In the genomic region with DNA sequence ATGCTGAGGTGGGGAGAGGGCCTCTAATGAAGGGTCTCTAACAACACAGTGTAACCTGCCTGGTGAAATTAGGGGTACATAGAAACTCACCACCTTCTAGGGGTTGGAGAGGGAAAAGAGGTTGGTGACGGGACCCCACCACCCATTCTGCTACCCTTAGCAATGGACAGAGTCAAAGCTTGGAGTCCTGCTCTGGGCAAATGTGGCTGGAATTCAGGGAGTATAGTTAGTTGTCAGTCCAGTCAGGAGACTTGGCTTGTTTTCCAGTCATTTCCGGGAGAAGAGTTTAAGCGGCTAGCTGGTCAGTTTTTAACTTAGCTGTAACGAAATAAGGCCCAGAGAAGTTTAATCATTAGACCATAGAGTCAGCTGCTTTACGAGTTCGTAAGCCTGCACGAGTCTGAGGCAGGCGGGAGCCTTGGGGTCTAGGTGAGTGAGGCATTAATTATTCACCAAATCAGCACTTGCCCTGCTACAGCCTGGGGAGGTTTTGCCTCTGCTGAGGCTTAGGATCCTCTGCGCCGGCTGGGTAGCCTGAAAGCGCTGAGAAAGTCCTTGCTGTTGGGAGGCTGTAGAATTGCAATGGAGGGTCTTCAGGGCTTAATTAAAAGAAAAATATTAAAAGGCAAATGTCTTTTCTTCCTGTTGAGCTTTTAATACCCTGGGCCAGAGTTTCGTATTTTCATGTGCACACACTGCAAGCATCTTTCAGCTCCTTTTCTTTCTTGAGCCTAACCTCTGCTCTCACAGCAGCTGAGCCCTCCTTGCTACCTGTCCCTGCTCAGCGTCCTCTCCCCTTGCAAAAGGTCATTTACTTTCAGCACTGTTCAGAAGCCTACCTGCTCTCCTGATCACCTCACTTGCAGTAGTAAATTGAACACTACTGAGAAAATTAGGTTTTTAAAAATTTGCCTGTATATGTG, we compare ENCODE assay signal across 8 cellular contexts. TPM values are rescaled to one million over a fixed set of nuclear protein-coding genes. Genes with fewer than 3 reads are reported as not detected.
DNase-seq lines count a peak whose midpoint lies in the region; ATAC-seq and TF ChIP-seq lines count a peak whose summit lies in the region.

No MANE protein-coding gene starts in this region.

- H3K9me3 ChIP-seq in upper lobe of left lung (no peaks in the 10 kb centered on the region), aorta (ENCODE audit: control insufficient read depth, low read length) (no peaks in the 10 kb centered on the region)

- TF ChIP-seq CTCF in upper lobe of left lung (IDR thresholded peaks at IDR 0.05): no peak

- no peak for TF ChIP-seq POLR2A in upper lobe of left lung (IDR thresholded peaks at IDR 0.05)

- H3K36me3 ChIP-seq in upper lobe of left lung (no peaks in the 10 kb centered on the region), aorta (ENCODE audit: control insufficient read depth in 1 of 2, insufficient read depth in 2 of 2, low read length in 1 of 2) (no peaks in the 10 kb centered on the region)

- H3K27ac ChIP-seq in upper lobe of left lung (peak overlapping the region in 3 of 4 donors; percentile 26 to 66 (median 31)), aorta (ENCODE audit: low read depth in 1 of 2, low read length in 2 of 2) (peak overlapping the region in 1 of 2 donors; percentile 23)

- peak overlapping the region; percentile 29 to 89 for H3K4me3 Mint-ChIP-seq in activated T-cell treated with anti-CD3 and anti-CD28 coated beads, Interleukin-2, amount 50 U/mL, for 72 hours
- H3K4me3 Mint-ChIP-seq in activated T-helper 17 cell treated with anti-CD3 and anti-CD28 coated beads, Interleukin-2, amount 50 U/mL, for 72 hours: peak overlapping the region; percentile 54

- H3K4me3 ChIP-seq in upper lobe of left lung (no peak overlapping the region), aorta (ENCODE audit: low read length in 2 of 2) (no peak overlapping the region)

- WGBS in upper lobe of left lung, 2 donors: 46 to 47% methylated on average over 9 to 13 of the region's 13 CpGs
- 41 to 43% methylated on average over 13 of the region's 13 CpGs for WGBS in aorta, 2 donors

- peaks cover 2 to 4% of the 10 kb centered on the region in 2 donors for H3K36me3 Mint-ChIP-seq in activated T-cell treated with anti-CD3 and anti-CD28 coated beads, Interleukin-2, amount 50 U/mL, for 72 hours (ENCODE audit: insufficient read depth in 2 of 2)
- H3K36me3 Mint-ChIP-seq in activated T-helper 17 cell treated with anti-CD3 and anti-CD28 coated beads, Interleukin-2, amount 50 U/mL, for 72 hours (ENCODE audit: low read depth): no peaks in the 10 kb centered on the region

- peaks cover 76% of the 10 kb centered on the region for H3K27me3 Mint-ChIP-seq in activated T-cell treated with anti-CD3 and anti-CD28 coated beads, Interleukin-2, amount 50 U/mL, for 72 hours (ENCODE audit: low read depth)
- H3K27me3 Mint-ChIP-seq in activated T-helper 17 cell treated with anti-CD3 and anti-CD28 coated beads, Interleukin-2, amount 50 U/mL, for 72 hours: peaks cover 53% of the 10 kb centered on the region

- no peak for TF ChIP-seq EP300 in upper lobe of left lung (IDR thresholded peaks at IDR 0.05)

- peaks cover 2% of the 10 kb centered on the region in 2 donors for H3K9me3 Mint-ChIP-seq in activated T-cell treated with anti-CD3 and anti-CD28 coated beads, Interleukin-2, amount 50 U/mL, for 72 hours
- no peaks in the 10 kb centered on the region for H3K9me3 Mint-ChIP-seq in activated T-helper 17 cell treated with anti-CD3 and anti-CD28 coated beads, Interleukin-2, amount 50 U/mL, for 72 hours

- H3K27me3 ChIP-seq in upper lobe of left lung: peaks cover 2 to 14% (median 8%) of the 10 kb centered on the region in 4 donors
- no peaks in the 10 kb centered on the region for H3K27me3 ChIP-seq in aorta (ENCODE audit: control insufficient read depth in 1 of 2, insufficient read depth in 2 of 2, low read length in 1 of 2)

- intact Hi-C loops in aorta (cut with DNase I): loop anchor here in 1 of 2 donors (5.0 kb wide), 3 partner anchors 47 to 112 kb away; a partner anchor contains a TSS

- no peak for DNase-seq in activated T-cell treated with anti-CD3 and anti-CD28 coated beads, Interleukin-2, amount 50 U/mL, for 72 hours
- no peak for DNase-seq in activated T-cell treated with anti-CD3 and anti-CD28 coated beads, Interleukin-2, amount 50 U/mL, for 1 hour
- DNase-seq in kidney glomerular epithelial cell (lab: John Stamatoyannopoulos, UW) (peak; percentile 99), upper lobe of left lung (no peak), cortex of kidney (lab: John Stamatoyannopoulos, UW) (no peak), OCI-M1 (lab: John Stamatoyannopoulos, UW) (no peak), aorta (no peak)

- peaks cover 19 to 36% (median 22%) of the 10 kb centered on the region in 4 donors for H3K4me1 ChIP-seq in upper lobe of left lung
- no peaks in the 10 kb centered on the region for H3K4me1 ChIP-seq in aorta (ENCODE audit: control insufficient read depth in 1 of 2, insufficient read depth in 2 of 2, low read length in 2 of 2)

- H3K27ac Mint-ChIP-seq in activated T-cell treated with anti-CD3 and anti-CD28 coated beads, Interleukin-2, amount 50 U/mL, for 72 hours: no peak overlapping the region
- H3K27ac Mint-ChIP-seq in activated T-helper 17 cell treated with anti-CD3 and anti-CD28 coated beads, Interleukin-2, amount 50 U/mL, for 72 hours: no peak overlapping the region

- no peak for ATAC-seq in activated T-cell treated with anti-CD3 and anti-CD28 coated beads, Interleukin-2, amount 50 U/mL, for 72 hours (replicated peaks in 1 of 2)
- ATAC-seq in activated T-helper 17 cell treated with anti-CD3 and anti-CD28 coated beads, Interleukin-2, amount 50 U/mL, for 72 hours (replicated peaks): no peak
- no peak for ATAC-seq in upper lobe of left lung (ENCODE audit: low FRiP score in 2 of 2)
- ATAC-seq in aorta (ENCODE audit: low FRiP score): no peak

- peaks cover 26% of the 10 kb centered on the region for H3K4me1 Mint-ChIP-seq in activated T-cell treated with anti-CD3 and anti-CD28 coated beads, Interleukin-2, amount 50 U/mL, for 72 hours (ENCODE audit: low read depth)
- H3K4me1 Mint-ChIP-seq in activated T-helper 17 cell treated with anti-CD3 and anti-CD28 coated beads, Interleukin-2, amount 50 U/mL, for 72 hours: peaks cover 5% of the 10 kb centered on the region

RNA-seq across cellular contexts. Expression of a gene that starts 1.5 kb away (rescaled TPM):
- under 1 TPM in 1 of 2 donors, not detected in 1; 0.10 TPM for total RNA-seq in activated T-cell treated with anti-CD3 and anti-CD28 coated beads, Interleukin-2, amount 50 U/mL, for 72 hours
- not detected for total RNA-seq in activated T-helper 17 cell treated with anti-CD3 and anti-CD28 coated beads, Interleukin-2, amount 50 U/mL, for 72 hours
- total RNA-seq in upper lobe of left lung (100 to 1,000 TPM; 100 to 443 (median 135) TPM), aorta (100 to 1,000 TPM; 120 to 196 TPM)
- 100 to 1,000 TPM in 1 of 2 donors, 10 to 100 TPM in 1; 32.3 to 237 TPM for polyA plus RNA-seq in aorta

Comparison
In these comparisons a context has a peak if more than half of its experiments do, and no peak if none do; other contexts are left out.
1. RNA of a gene that starts 1.5 kb away (total RNA-seq): 120 to 196 TPM in aorta and 100 to 443 TPM in upper lobe of left lung; not detected in activated T-helper 17 cell treated with anti-CD3 and anti-CD28 coated beads, Interleukin-2, amount 50 U/mL, for 72 hours and 0.10 TPM in activated T-cell treated with anti-CD3 and anti-CD28 coated beads, Interleukin-2, amount 50 U/mL, for 72 hours; every median in the first group is over 10 times any median in the second.